In the genomic region with DNA sequence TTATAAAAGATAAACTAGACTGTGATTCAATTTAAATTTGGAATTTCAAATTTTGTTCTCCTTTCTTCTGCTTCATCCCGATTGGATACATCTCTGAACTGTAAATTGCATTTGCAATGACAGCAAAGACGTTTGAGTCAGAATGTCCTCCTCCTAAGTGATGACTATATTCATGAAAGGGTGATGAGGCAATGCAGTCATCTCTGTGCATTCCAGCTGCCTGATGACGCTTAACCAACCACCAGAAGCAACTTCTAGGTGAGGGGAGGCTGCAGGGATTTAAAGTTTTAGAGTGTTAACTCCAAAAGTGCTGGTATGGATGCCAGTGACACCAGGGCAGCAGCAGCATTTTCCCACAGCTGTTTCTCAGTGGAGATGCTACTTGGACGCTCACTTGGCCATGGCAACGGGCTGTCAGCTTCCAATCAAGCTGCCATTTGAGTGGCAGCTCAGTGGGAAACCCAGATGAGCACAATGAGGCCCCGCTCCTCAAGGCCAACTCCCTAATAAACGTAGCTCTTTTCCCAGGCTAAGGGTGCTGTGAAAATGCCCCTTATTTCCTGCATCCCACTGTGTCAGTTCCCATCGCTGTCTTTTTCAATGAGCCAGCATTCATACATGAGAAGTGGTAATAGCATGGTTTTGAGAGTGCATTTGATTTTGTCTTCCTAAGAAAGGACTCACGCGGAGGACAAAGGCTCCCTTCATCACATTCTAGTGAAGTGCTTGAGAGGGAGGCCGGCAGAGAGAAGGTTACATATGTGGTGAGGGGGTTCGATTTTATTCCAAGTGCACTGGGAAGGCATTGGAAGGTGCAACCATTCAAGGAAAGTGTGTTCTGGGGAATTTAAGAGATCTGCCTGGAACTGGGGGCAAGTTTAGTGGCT, we compare ENCODE assay signal across 18 cellular contexts. TPM values are rescaled to one million over a fixed set of nuclear protein-coding genes. Genes with fewer than 3 reads are reported as not detected.
A peak's percentile ranks its signal among the peaks of the same experiment; 100 is the strongest.
DNase-seq lines count a peak whose midpoint lies in the region; FAIRE-seq and TF ChIP-seq lines count a peak whose summit lies in the region.
"Had no signal": no experiment of that assay in that cellular context is flagged by ENCODE, and none has a peak within 500 bp of the region (broad histone marks: within the 10 kb centered on the region; RNA-seq: fewer than 3 reads in every experiment).

No MANE protein-coding gene starts in this region.

- DNase-seq in AG10803 (ENCODE audit: low read depth) (peak; percentile 13), HT1080 (ENCODE audit: low read depth) (peak; percentile 44), cardiac fibroblast (ENCODE audit: low read depth in 2 of 2) (peak; percentile 8 to 65), ovary (no peak), frontal cortex (ENCODE audit: low spot score in 2 of 2) (no peak)
- DNase-seq in activated CD4-positive, alpha-beta T cell treated with anti-CD3 and anti-CD28 coated beads for 48 hours = no peak
- DNase-seq in stimulated activated CD4-positive, alpha-beta T cell treated with anti-CD3 and anti-CD28 coated beads, Interleukin-2, amount 100 ng/mL, for 24 hours = no peak
- DNase-seq: activated gamma-delta T cell treated with Interleukin-2 at 50 U/mL for 16 hours, hippocampal formation, Kasumi-1, mucosa of descending colon, NCI-H524, SJCRH30, uterus had no signal

- no peak for TF ChIP-seq CTCF in AG10803 (conservative IDR thresholded peaks at IDR 0.05; ENCODE audit: low read length)
- TF ChIP-seq CTCF in cardiac fibroblast (IDR thresholded peaks at IDR 0.05; ENCODE audit: low read depth, low read length) = no peak
- no peak for TF ChIP-seq CTCF in ovary (IDR thresholded peaks at IDR 0.05)

- no peak for TF ChIP-seq EP300 in ovary (IDR thresholded peaks at IDR 0.05)

- FAIRE-seq in frontal cortex (lab: Jason Lieb, UNC) = no peak
- FAIRE-seq: colon had no signal

- H3K27me3 ChIP-seq in layer of hippocampus (ENCODE audit: control insufficient read depth, insufficient read depth, low read length) = no peaks in the 10 kb centered on the region
- H3K27me3 ChIP-seq in ovary = no peaks in the 10 kb centered on the region
- H3K27me3 ChIP-seq: uterus had no signal

- no peaks in the 10 kb centered on the region for H3K9me3 ChIP-seq in ovary
- H3K9me3 ChIP-seq: mucosa of descending colon, SJCRH30, uterus had no signal

- TF ChIP-seq POLR2A in ovary (IDR thresholded peaks at IDR 0.05) = no peak

- H3K27ac ChIP-seq in layer of hippocampus (ENCODE audit: low read depth, low read length) = peak overlapping the region; percentile 22
- H3K27ac ChIP-seq in ovary = no peak overlapping the region
- H3K27ac ChIP-seq: SJCRH30, uterus had no signal

- H3K4me1 ChIP-seq in ovary (ENCODE audit: insufficient read depth) = no peaks in the 10 kb centered on the region
- H3K4me1 ChIP-seq: SJCRH30, uterus had no signal

- intact Hi-C loops in ovary (cut with DNase I) = no loop called here

- WGBS in ovary, 3 donors = 52 to 55% (median 54%) methylated on average over 12 of the region's 12 CpGs

- H3K36me3 ChIP-seq in ovary = no peaks in the 10 kb centered on the region
- H3K36me3 ChIP-seq: SJCRH30, uterus had no signal

- H3K4me3 ChIP-seq in AG10803 (ENCODE audit: low read length) (no peak overlapping the region), cardiac fibroblast (replicated peaks in 1 of 2; ENCODE audit: low read depth in 2 of 2, low read length in 2 of 2) (no peak overlapping the region), ovary (no peak overlapping the region)
- H3K4me3 ChIP-seq: mucosa of descending colon, SJCRH30, smooth muscle cell, uterus had no signal

RNA-seq across cellular contexts. Expression of a gene that starts 45.2 kb away (rescaled TPM):
- total RNA-seq in HT1080 (2014; rRNA removed; shearing (Covaris generic)) = not detected in 2 replicates
- not detected in 2 replicates for polyA plus RNA-seq in HT1080 (2015; cell fraction: cytosol; rRNA removed)
- polyA plus RNA-seq in HT1080 (2015; cell fraction: nucleus; rRNA removed) = not detected in 2 replicates
- total RNA-seq in ovary (under 1 TPM in 3 of 7 donors, not detected in 4; under 0.01 to 0.05 (median 0.05) TPM), frontal cortex (143 TPM)
- polyA plus RNA-seq in ovary = under 1 TPM in 1 of 2 donors, not detected in 1; 0.03 TPM
- total RNA-seq: SJCRH30 had no signal
- polyA plus RNA-seq: CD14-positive monocyte, smooth muscle cell had no signal

Comparison
In these comparisons a context has a peak if more than half of its experiments do, and no peak if none do; other contexts are left out.
1. DNase-seq: peak in AG10803 (single experiment), HT1080 (single experiment) and cardiac fibroblast (2 of 2); none in ovary (0 of 5), activated CD4-positive, alpha-beta T cell treated with anti-CD3 and anti-CD28 coated beads for 48 hours (single experiment), stimulated activated CD4-positive, alpha-beta T cell treated with anti-CD3 and anti-CD28 coated beads, Interleukin-2, amount 100 ng/mL, for 24 hours (0 of 2) and frontal cortex (0 of 2).
2. RNA of a gene that starts 45.2 kb away (total RNA-seq): 143 TPM in frontal cortex (single experiment); not detected in HT1080 and under 0.01 to 0.05 TPM in ovary; every median in the first group is over 100 times any median in the second.